1 cellular context compared by ENCODE assay signal in genomic region chr19:11296264-11296663, GRCh38.
TF ChIP-seq lines count a peak whose summit lies in the region.

No MANE protein-coding gene starts in this region.

TF ChIP-seq in H1, 55 proteins besides CTCF, POLR2A, EP300 and RAD21:
- no peak for TF ChIP-seq YY1 (IDR thresholded peaks at IDR 0.05; ENCODE audit: low read depth, low read length)
- TF ChIP-seq E2F6 (IDR thresholded peaks at IDR 0.05), result no peak
- no peak for TF ChIP-seq JUND (IDR thresholded peaks at IDR 0.05; ENCODE audit: low read length)
- TF ChIP-seq TAF1 (IDR thresholded peaks at IDR 0.05; ENCODE audit: low read depth, low read length), result no peak
- no peak for TF ChIP-seq GABPA (IDR thresholded peaks at IDR 0.05; ENCODE audit: borderline replicate concordance, insufficient read depth, low read length)
- no peak for TF ChIP-seq GTF2F1 (IDR thresholded peaks at IDR 0.05; ENCODE audit: borderline replicate concordance, low read depth, low read length)
- no peak for TF ChIP-seq SRF (IDR thresholded peaks at IDR 0.05; ENCODE audit: low read depth, low read length)
- TF ChIP-seq SIN3A (conservative IDR thresholded peaks at IDR 0.05 in 1 of 2, IDR thresholded peaks at IDR 0.05 in 1 of 2; ENCODE audit: low read depth in 1 of 2, low read length in 2 of 2), result no peak
- no peak for TF ChIP-seq BRCA1 (IDR thresholded peaks at IDR 0.05; ENCODE audit: low read depth, low read length)
